Comparison of ENCODE assay signal across 28 cellular contexts in genomic region chr7:19210883-19211282, GRCh38.
"Had no signal": no experiment of that assay in that cellular context is flagged by ENCODE, and none has a peak within 500 bp of the region (broad histone marks: within the 10 kb centered on the region; RNA-seq: fewer than 3 reads in every experiment).

No MANE protein-coding gene starts in this region.

- ATAC-seq: activated CD4-positive, alpha-beta T cell treated with anti-CD3 and anti-CD28 coated beads for 36 hours; body of pancreas; pancreas; sciatic nerve; stimulated activated effector memory CD8-positive, alpha-beta T cell treated with anti-CD3 and anti-CD28 coated beads, Interleukin-12 subunit alpha, Interleukin-12 subunit beta, amount 100 ng/mL, for 72 hours had no signal

- H3K27me3 Mint-ChIP-seq: activated CD4-positive, alpha-beta T cell treated with anti-CD3 and anti-CD28 coated beads for 36 hours; activated naive CD8-positive, alpha-beta T cell treated with anti-CD3 and anti-CD28 coated beads for 36 hours; stimulated activated naive CD8-positive, alpha-beta T cell treated with anti-CD3 and anti-CD28 coated beads, Interleukin-15, Interleukin-2, amounts not matched to agents 100 ng/mL and 50 ng/mL, for 24 hours had no signal

- H3K27ac ChIP-seq: adrenal gland, body of pancreas, epithelial cell of prostate, esophagus squamous epithelium, left ventricle myocardium inferior, pancreas, prostate gland, skin epidermis, thoracic aorta had no signal

- H3K36me3 ChIP-seq: adrenal gland, esophagus squamous epithelium, left ventricle myocardium inferior, pancreas, prostate gland, thoracic aorta had no signal

- DNase-seq: activated CD4-positive, alpha-beta T cell treated with anti-CD3 and anti-CD28 coated beads for 36 hours; activated CD4-positive, alpha-beta T cell treated with anti-CD3 and anti-CD28 coated beads, Interleukin-2, amount 50 U/mL, for 4 hours; activated CD4-positive, CD25-positive, alpha-beta regulatory T cell; activated effector memory CD4-positive, alpha-beta T cell treated with Interleukin-2 at 50 U/mL for 16 hours; activated naive CD4-positive, alpha-beta T cell treated with Interleukin-2 at 50 U/mL for 16 hours; activated naive CD8-positive, alpha-beta T cell treated with anti-CD3 and anti-CD28 coated beads for 36 hours; activated T-cell treated with anti-CD3 and anti-CD28 coated beads for 4 hours; adrenal gland; aorta; body of pancreas; effector CD8-positive, alpha-beta T cell; esophagus squamous epithelium; glutamatergic neuron; islet precursor cell; left ventricle myocardium inferior; pancreas; retina; stimulated activated CD4-positive, alpha-beta T cell treated with anti-CD3 and anti-CD28 coated beads, Interleukin-4, amount 100 ng/mL, for 24 hours; trophoblast cell had no signal

- H3K4me3 ChIP-seq: body of pancreas, esophagus squamous epithelium, left ventricle myocardium inferior, lung, pancreas, prostate gland, skin epidermis, thoracic aorta had no signal

- H3K9me3 Mint-ChIP-seq: activated naive CD8-positive, alpha-beta T cell treated with anti-CD3 and anti-CD28 coated beads for 36 hours had no signal

- H3K4me1 ChIP-seq: body of pancreas, esophagus squamous epithelium, left ventricle myocardium inferior, pancreas, prostate gland had no signal

- H3K27ac Mint-ChIP-seq: activated CD4-positive, alpha-beta T cell treated with anti-CD3 and anti-CD28 coated beads for 36 hours; activated naive CD8-positive, alpha-beta T cell treated with anti-CD3 and anti-CD28 coated beads for 36 hours; stimulated activated effector memory CD8-positive, alpha-beta T cell treated with anti-CD3 and anti-CD28 coated beads, Interleukin-12 subunit alpha, Interleukin-12 subunit beta, amount 100 ng/mL, for 72 hours; stimulated activated naive CD8-positive, alpha-beta T cell treated with anti-CD3 and anti-CD28 coated beads, Interleukin-15, Interleukin-2, amounts not matched to agents 100 ng/mL and 50 ng/mL, for 24 hours; T-helper 2 cell treated with Interferon-gamma antibody and Interleukin-4, amounts not matched to agents 5 μg/mL and 100 μg/mL, for 36 hours had no signal

- H3K4me1 Mint-ChIP-seq: activated CD4-positive, alpha-beta T cell treated with anti-CD3 and anti-CD28 coated beads for 36 hours; activated naive CD8-positive, alpha-beta T cell treated with anti-CD3 and anti-CD28 coated beads for 36 hours; stimulated activated effector memory CD8-positive, alpha-beta T cell treated with anti-CD3 and anti-CD28 coated beads, Interleukin-12 subunit alpha, Interleukin-12 subunit beta, amount 100 ng/mL, for 72 hours had no signal

- H3K9me3 ChIP-seq: adrenal gland, body of pancreas, esophagus squamous epithelium, pancreas, prostate gland had no signal

- H3K27me3 ChIP-seq: adrenal gland, body of pancreas, esophagus squamous epithelium, pancreas had no signal

- H3K4me3 Mint-ChIP-seq: activated CD4-positive, alpha-beta T cell treated with anti-CD3 and anti-CD28 coated beads for 36 hours; activated naive CD8-positive, alpha-beta T cell treated with anti-CD3 and anti-CD28 coated beads for 36 hours; stimulated activated effector memory CD8-positive, alpha-beta T cell treated with anti-CD3 and anti-CD28 coated beads, Interleukin-12 subunit alpha, Interleukin-12 subunit beta, amount 100 ng/mL, for 72 hours; stimulated activated naive CD8-positive, alpha-beta T cell treated with anti-CD3 and anti-CD28 coated beads, Interleukin-15, Interleukin-2, amounts not matched to agents 100 ng/mL and 50 ng/mL, for 24 hours; T-helper 2 cell treated with Interferon-gamma antibody and Interleukin-4, amounts not matched to agents 5 μg/mL and 100 μg/mL, for 36 hours had no signal

- H3K36me3 Mint-ChIP-seq: activated naive CD8-positive, alpha-beta T cell treated with anti-CD3 and anti-CD28 coated beads for 36 hours; stimulated activated effector memory CD8-positive, alpha-beta T cell treated with anti-CD3 and anti-CD28 coated beads, Interleukin-12 subunit alpha, Interleukin-12 subunit beta, amount 100 ng/mL, for 72 hours had no signal
